In the genomic region with DNA sequence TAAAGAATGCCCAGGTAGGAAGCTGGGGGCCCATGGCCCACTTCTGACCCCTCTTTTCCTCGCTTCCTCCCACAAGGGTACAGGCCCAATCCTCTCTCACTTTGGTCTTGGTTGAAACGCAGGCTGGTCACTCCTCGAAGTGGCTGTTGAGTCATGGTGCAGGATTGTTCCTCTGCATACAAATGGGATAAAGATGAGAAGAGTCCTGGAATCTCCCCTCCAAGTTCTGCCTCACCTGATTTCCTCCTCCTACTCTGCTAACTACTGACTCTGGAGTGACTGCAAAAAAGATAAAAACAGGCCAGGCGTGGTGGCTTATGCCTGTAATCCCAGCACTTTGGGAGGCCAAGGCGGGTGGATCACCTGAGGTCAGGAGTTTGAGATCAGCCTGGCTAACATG, we compare ENCODE assay signal across 24 cellular contexts. TPM values are rescaled to one million over a fixed set of nuclear protein-coding genes. Genes with fewer than 3 reads are reported as not detected.
DNase-seq lines count a peak whose midpoint lies in the region; ATAC-seq and TF ChIP-seq lines count a peak whose summit lies in the region.
"Had no signal": no experiment of that assay in that cellular context is flagged by ENCODE, and none has a peak within 500 bp of the region (broad histone marks: within the 10 kb centered on the region; RNA-seq: fewer than 3 reads in every experiment).

No MANE protein-coding gene starts in this region.

- peaks cover 4% of the 10 kb centered on the region; the same call in 1 of the 2 replicates for H3K79me2 ChIP-seq in Karpas-422 (ENCODE audit: low read length)

- peak overlapping the region; percentile 11 for H3K27ac Mint-ChIP-seq in activated CD8-positive, alpha-beta T cell treated with anti-CD3 and anti-CD28 coated beads, Interleukin-2, amount 10 ng/mL, durations not matched to agents 7 days and 5 days
- H3K27ac Mint-ChIP-seq in activated CD8-positive, alpha-beta T cell treated with anti-CD3 and anti-CD28 coated beads for 36 hours = no peak overlapping the region
- H3K27ac Mint-ChIP-seq in stimulated activated effector memory CD8-positive, alpha-beta T cell treated with anti-CD3 and anti-CD28 coated beads, Interleukin-12 subunit alpha, Interleukin-12 subunit beta, amount 100 ng/mL, for 72 hours = peak overlapping the region; percentile 99
- H3K27ac Mint-ChIP-seq in progenitor cell of endocrine pancreas = no peak overlapping the region

- no peaks in the 10 kb centered on the region for H3K9me2 ChIP-seq in Karpas-422 (replicated peaks; ENCODE audit: insufficient read depth, low read length)

- peaks cover 7% of the 10 kb centered on the region for H3K4me1 ChIP-seq in Karpas-422 (ENCODE audit: low read length)

- H3K9me3 ChIP-seq in Karpas-422 (ENCODE audit: low read length) = no peaks in the 10 kb centered on the region
- H3K9me3 ChIP-seq: BLaER1, HAP-1 had no signal

- H3K4me2 ChIP-seq in Karpas-422 (ENCODE audit: low read depth, low read length, poor library complexity, severe bottlenecking) = no peak overlapping the region

- POLR2A ChIA-PET in activated CD8-positive, alpha-beta T cell treated with anti-CD3 and anti-CD28 coated beads, Interleukin-2, amount 10 ng/mL, durations not matched to agents 7 days and 5 days (lab: Charles Lee) = no interaction called here
- POLR2A ChIA-PET in activated CD8-positive, alpha-beta T cell treated with anti-CD3 and anti-CD28 coated beads for 36 hours (lab: Charles Lee) = interaction anchor here (0.6 kb wide), 1 partner anchor 159 kb away, joined by 3 read pairs; no protein-coding TSS in a partner anchor

- no peak overlapping the region for H2AFZ ChIP-seq in Karpas-422 (ENCODE audit: low read length)
- H2AFZ ChIP-seq: GM23248 had no signal

- no peak overlapping the region for H3K27ac ChIP-seq in Karpas-422 (ENCODE audit: low read length)
- H3K27ac ChIP-seq: BLaER1, GM23248, HL-60 had no signal

- H3K9ac ChIP-seq in Karpas-422 (ENCODE audit: low read length) = no peak overlapping the region
- H3K9ac ChIP-seq: BLaER1, GM23248 had no signal

- H3K27me3 ChIP-seq in Karpas-422 (ENCODE audit: low read length) = no peaks in the 10 kb centered on the region

- CTCF ChIA-PET in activated CD8-positive, alpha-beta T cell treated with anti-CD3 and anti-CD28 coated beads, Interleukin-2, amount 10 ng/mL, durations not matched to agents 7 days and 5 days (lab: Charles Lee) = no interaction called here
- CTCF ChIA-PET in activated CD8-positive, alpha-beta T cell treated with anti-CD3 and anti-CD28 coated beads for 36 hours (lab: Charles Lee) = no interaction called here

- H3K9me3 Mint-ChIP-seq in activated CD8-positive, alpha-beta T cell treated with anti-CD3 and anti-CD28 coated beads, Interleukin-2, amount 10 ng/mL, durations not matched to agents 7 days and 5 days (ENCODE audit: insufficient read depth) = no peaks in the 10 kb centered on the region
- H3K9me3 Mint-ChIP-seq in activated CD8-positive, alpha-beta T cell treated with anti-CD3 and anti-CD28 coated beads for 36 hours = no peaks in the 10 kb centered on the region
- H3K9me3 Mint-ChIP-seq in stimulated activated effector memory CD8-positive, alpha-beta T cell treated with anti-CD3 and anti-CD28 coated beads, Interleukin-12 subunit alpha, Interleukin-12 subunit beta, amount 100 ng/mL, for 72 hours = no peaks in the 10 kb centered on the region
- no peaks in the 10 kb centered on the region for H3K9me3 Mint-ChIP-seq in progenitor cell of endocrine pancreas (ENCODE audit: low read depth)
- H3K9me3 Mint-ChIP-seq: CD8-positive, alpha-beta T cell had no signal

- H3K4me3 Mint-ChIP-seq in activated CD8-positive, alpha-beta T cell treated with anti-CD3 and anti-CD28 coated beads, Interleukin-2, amount 10 ng/mL, durations not matched to agents 7 days and 5 days = no peak overlapping the region
- H3K4me3 Mint-ChIP-seq in activated CD8-positive, alpha-beta T cell treated with anti-CD3 and anti-CD28 coated beads for 36 hours = no peak overlapping the region
- H3K4me3 Mint-ChIP-seq in stimulated activated effector memory CD8-positive, alpha-beta T cell treated with anti-CD3 and anti-CD28 coated beads, Interleukin-12 subunit alpha, Interleukin-12 subunit beta, amount 100 ng/mL, for 72 hours = no peak overlapping the region
- no peak overlapping the region for H3K4me3 Mint-ChIP-seq in progenitor cell of endocrine pancreas (ENCODE audit: low read depth)
- H3K4me3 Mint-ChIP-seq: CD8-positive, alpha-beta T cell had no signal

- TF ChIP-seq CTCF in activated CD8-positive, alpha-beta T cell treated with anti-CD3 and anti-CD28 coated beads for 36 hours (IDR thresholded peaks at IDR 0.05) = no peak
- no peak for TF ChIP-seq CTCF in progenitor cell of endocrine pancreas (IDR thresholded peaks at IDR 0.05; ENCODE audit: unreplicated experiment)

- H3K27me3 Mint-ChIP-seq in activated CD8-positive, alpha-beta T cell treated with anti-CD3 and anti-CD28 coated beads, Interleukin-2, amount 10 ng/mL, durations not matched to agents 7 days and 5 days (ENCODE audit: low read depth) = no peaks in the 10 kb centered on the region
- no peaks in the 10 kb centered on the region for H3K27me3 Mint-ChIP-seq in activated CD8-positive, alpha-beta T cell treated with anti-CD3 and anti-CD28 coated beads for 36 hours
- H3K27me3 Mint-ChIP-seq in progenitor cell of endocrine pancreas = no peaks in the 10 kb centered on the region

- H3K36me3 ChIP-seq in Karpas-422 (ENCODE audit: insufficient read depth, low read length) = no peaks in the 10 kb centered on the region

- H3K4me1 Mint-ChIP-seq in activated CD8-positive, alpha-beta T cell treated with anti-CD3 and anti-CD28 coated beads, Interleukin-2, amount 10 ng/mL, durations not matched to agents 7 days and 5 days (ENCODE audit: low read depth) = peaks cover 32% of the 10 kb centered on the region
- peaks cover 26% of the 10 kb centered on the region for H3K4me1 Mint-ChIP-seq in activated CD8-positive, alpha-beta T cell treated with anti-CD3 and anti-CD28 coated beads for 36 hours (ENCODE audit: low read depth)
- H3K4me1 Mint-ChIP-seq in stimulated activated effector memory CD8-positive, alpha-beta T cell treated with anti-CD3 and anti-CD28 coated beads, Interleukin-12 subunit alpha, Interleukin-12 subunit beta, amount 100 ng/mL, for 72 hours = peaks cover 26% of the 10 kb centered on the region
- H3K4me1 Mint-ChIP-seq in progenitor cell of endocrine pancreas (ENCODE audit: low read depth) = peaks cover 6% of the 10 kb centered on the region

- DNase-seq in activated CD8-positive, alpha-beta T cell treated with anti-CD3 and anti-CD28 coated beads, Interleukin-2, amount 10 ng/mL, durations not matched to agents 7 days and 5 days = no peak
- no peak for DNase-seq in activated CD8-positive, alpha-beta T cell treated with anti-CD3 and anti-CD28 coated beads for 36 hours
- peak; percentile 25 for DNase-seq in Karpas-422
- peak; percentile 70 for DNase-seq in kidney tubule cell (ENCODE audit: low spot score)
- DNase-seq in stimulated activated effector memory CD8-positive, alpha-beta T cell treated with anti-CD3 and anti-CD28 coated beads, Interleukin-12 subunit alpha, Interleukin-12 subunit beta, amount 100 ng/mL, for 72 hours (ENCODE audit: low spot score in 2 of 2) = no peak
- no peak for DNase-seq in T1000 (lab: John Stamatoyannopoulos, UW)
- no peak for DNase-seq in progenitor cell of endocrine pancreas (ENCODE audit: low spot score, unreplicated experiment)
- DNase-seq: CD8-positive, alpha-beta T cell; DMS53; EL; GM23248; Kasumi-1; MM.1S; NCI-H1092; NCI-H1436 treated with DMSO at 0.1 percent for 48 hours; NCI-H2029; NCI-H2171 treated with DMSO at 0.1 percent for 48 hours; NCI-H446; PC-3; RPMI8226 had no signal

- ATAC-seq in activated CD8-positive, alpha-beta T cell treated with anti-CD3 and anti-CD28 coated beads, Interleukin-2, amount 10 ng/mL, durations not matched to agents 7 days and 5 days = no peak
- ATAC-seq in activated CD8-positive, alpha-beta T cell treated with anti-CD3 and anti-CD28 coated beads for 36 hours = no peak
- ATAC-seq in stimulated activated effector memory CD8-positive, alpha-beta T cell treated with anti-CD3 and anti-CD28 coated beads, Interleukin-12 subunit alpha, Interleukin-12 subunit beta, amount 100 ng/mL, for 72 hours = no peak
- no peak for ATAC-seq in HG03108 (IDR thresholded peaks at IDR 0.05; ENCODE audit: unreplicated experiment)
- ATAC-seq: CD8-positive, alpha-beta T cell; PC-3 had no signal

- H4K20me1 ChIP-seq in Karpas-422 (ENCODE audit: insufficient read depth, low read depth, low read length) = no peaks in the 10 kb centered on the region
- H4K20me1 ChIP-seq: BLaER1 had no signal

- peaks cover 11% of the 10 kb centered on the region for H3K36me3 Mint-ChIP-seq in activated CD8-positive, alpha-beta T cell treated with anti-CD3 and anti-CD28 coated beads, Interleukin-2, amount 10 ng/mL, durations not matched to agents 7 days and 5 days (ENCODE audit: low read depth)
- H3K36me3 Mint-ChIP-seq in activated CD8-positive, alpha-beta T cell treated with anti-CD3 and anti-CD28 coated beads for 36 hours (ENCODE audit: low read depth) = peaks cover 10% of the 10 kb centered on the region
- H3K36me3 Mint-ChIP-seq in stimulated activated effector memory CD8-positive, alpha-beta T cell treated with anti-CD3 and anti-CD28 coated beads, Interleukin-12 subunit alpha, Interleukin-12 subunit beta, amount 100 ng/mL, for 72 hours = peaks cover 24% of the 10 kb centered on the region
- H3K36me3 Mint-ChIP-seq in progenitor cell of endocrine pancreas (ENCODE audit: insufficient read depth) = no peaks in the 10 kb centered on the region

- intact Hi-C loops in activated CD8-positive, alpha-beta T cell treated with anti-CD3 and anti-CD28 coated beads for 36 hours (cut with micrococcal nuclease) = no loop called here

- no peak overlapping the region for H3K4me3 ChIP-seq in Karpas-422 (ENCODE audit: low read length)
- H3K4me3 ChIP-seq: BLaER1, HAP-1 had no signal

RNA-seq across cellular contexts. Expression of a gene that starts 1.7 kb away (rescaled TPM):
- total RNA-seq in activated CD8-positive, alpha-beta T cell treated with anti-CD3 and anti-CD28 coated beads, Interleukin-2, amount 10 ng/mL, durations not matched to agents 7 days and 5 days = 10 to 100 TPM; 29.1 to 29.4 TPM
- total RNA-seq in activated CD8-positive, alpha-beta T cell treated with anti-CD3 and anti-CD28 coated beads for 36 hours = 10 to 100 TPM; 16.9 to 19.6 TPM
- total RNA-seq in Karpas-422 (2014; rRNA removed; shearing (Covaris generic); ENCODE audit: low replicate concordance) = 80.3 and 115 TPM in 2 replicates
- total RNA-seq in progenitor cell of endocrine pancreas = 44.9 and 55.0 TPM in 2 replicates

RNA-seq across cellular contexts. Expression of a gene that starts 4.1 kb away (rescaled TPM):
- total RNA-seq in activated CD8-positive, alpha-beta T cell treated with anti-CD3 and anti-CD28 coated beads, Interleukin-2, amount 10 ng/mL, durations not matched to agents 7 days and 5 days = 10 to 100 TPM; 19.7 to 22.6 TPM
- 10 to 100 TPM; 10.8 to 12.4 TPM for total RNA-seq in activated CD8-positive, alpha-beta T cell treated with anti-CD3 and anti-CD28 coated beads for 36 hours
- 0.34 and 2.5 TPM in 2 replicates for total RNA-seq in Karpas-422 (2014; rRNA removed; shearing (Covaris generic); ENCODE audit: low replicate concordance)
- total RNA-seq in progenitor cell of endocrine pancreas = 22.6 and 24.1 TPM in 2 replicates

RNA-seq across cellular contexts. Expression of a gene that starts 19.1 kb away (rescaled TPM):
- total RNA-seq in activated CD8-positive, alpha-beta T cell treated with anti-CD3 and anti-CD28 coated beads, Interleukin-2, amount 10 ng/mL, durations not matched to agents 7 days and 5 days = 1 to 10 TPM; 5.0 to 5.4 TPM
- 1 to 10 TPM; 3.5 to 3.7 TPM for total RNA-seq in activated CD8-positive, alpha-beta T cell treated with anti-CD3 and anti-CD28 coated beads for 36 hours
- total RNA-seq in Karpas-422 (2014; rRNA removed; shearing (Covaris generic); ENCODE audit: low replicate concordance) = not detected in 2 replicates
- total RNA-seq in progenitor cell of endocrine pancreas = 27.1 and 27.9 TPM in 2 replicates

RNA-seq across cellular contexts. Expression of a gene that starts 34.8 kb away (rescaled TPM):
- total RNA-seq in activated CD8-positive, alpha-beta T cell treated with anti-CD3 and anti-CD28 coated beads, Interleukin-2, amount 10 ng/mL, durations not matched to agents 7 days and 5 days = 10 to 100 TPM; 17.6 to 18.2 TPM
- total RNA-seq in activated CD8-positive, alpha-beta T cell treated with anti-CD3 and anti-CD28 coated beads for 36 hours = 10 to 100 TPM; 17.9 to 19.5 TPM
- total RNA-seq in Karpas-422 (2014; rRNA removed; shearing (Covaris generic); ENCODE audit: low replicate concordance) = 4.4 and 11.8 TPM in 2 replicates
- total RNA-seq in progenitor cell of endocrine pancreas = 39.7 and 40.8 TPM in 2 replicates

RNA-seq across cellular contexts. Expression of a gene that starts 45.6 kb away (rescaled TPM):
- total RNA-seq in activated CD8-positive, alpha-beta T cell treated with anti-CD3 and anti-CD28 coated beads, Interleukin-2, amount 10 ng/mL, durations not matched to agents 7 days and 5 days = 10 to 100 TPM; 26.1 to 26.2 TPM
- total RNA-seq in activated CD8-positive, alpha-beta T cell treated with anti-CD3 and anti-CD28 coated beads for 36 hours = 10 to 100 TPM; 18.5 to 19.0 TPM
- 8.2 and 20.7 TPM in 2 replicates for total RNA-seq in Karpas-422 (2014; rRNA removed; shearing (Covaris generic); ENCODE audit: low replicate concordance)
- 15.6 and 16.5 TPM in 2 replicates for total RNA-seq in progenitor cell of endocrine pancreas

Comparison
In these comparisons a context has a peak if more than half of its experiments do, and no peak if none do; other contexts are left out.
1. H3K27ac Mint-ChIP-seq: peak in activated CD8-positive, alpha-beta T cell treated with anti-CD3 and anti-CD28 coated beads, Interleukin-2, amount 10 ng/mL, durations not matched to agents 7 days and 5 days (single experiment) and stimulated activated effector memory CD8-positive, alpha-beta T cell treated with anti-CD3 and anti-CD28 coated beads, Interleukin-12 subunit alpha, Interleukin-12 subunit beta, amount 100 ng/mL, for 72 hours (single experiment); none in activated CD8-positive, alpha-beta T cell treated with anti-CD3 and anti-CD28 coated beads for 36 hours (single experiment) and progenitor cell of endocrine pancreas (single experiment).
2. DNase-seq: peak in Karpas-422 (single experiment) and kidney tubule cell (single experiment); none in activated CD8-positive, alpha-beta T cell treated with anti-CD3 and anti-CD28 coated beads, Interleukin-2, amount 10 ng/mL, durations not matched to agents 7 days and 5 days (single experiment), activated CD8-positive, alpha-beta T cell treated with anti-CD3 and anti-CD28 coated beads for 36 hours (single experiment), stimulated activated effector memory CD8-positive, alpha-beta T cell treated with anti-CD3 and anti-CD28 coated beads, Interleukin-12 subunit alpha, Interleukin-12 subunit beta, amount 100 ng/mL, for 72 hours (0 of 2), T1000 (single experiment) and progenitor cell of endocrine pancreas (single experiment).